In the genomic region with DNA sequence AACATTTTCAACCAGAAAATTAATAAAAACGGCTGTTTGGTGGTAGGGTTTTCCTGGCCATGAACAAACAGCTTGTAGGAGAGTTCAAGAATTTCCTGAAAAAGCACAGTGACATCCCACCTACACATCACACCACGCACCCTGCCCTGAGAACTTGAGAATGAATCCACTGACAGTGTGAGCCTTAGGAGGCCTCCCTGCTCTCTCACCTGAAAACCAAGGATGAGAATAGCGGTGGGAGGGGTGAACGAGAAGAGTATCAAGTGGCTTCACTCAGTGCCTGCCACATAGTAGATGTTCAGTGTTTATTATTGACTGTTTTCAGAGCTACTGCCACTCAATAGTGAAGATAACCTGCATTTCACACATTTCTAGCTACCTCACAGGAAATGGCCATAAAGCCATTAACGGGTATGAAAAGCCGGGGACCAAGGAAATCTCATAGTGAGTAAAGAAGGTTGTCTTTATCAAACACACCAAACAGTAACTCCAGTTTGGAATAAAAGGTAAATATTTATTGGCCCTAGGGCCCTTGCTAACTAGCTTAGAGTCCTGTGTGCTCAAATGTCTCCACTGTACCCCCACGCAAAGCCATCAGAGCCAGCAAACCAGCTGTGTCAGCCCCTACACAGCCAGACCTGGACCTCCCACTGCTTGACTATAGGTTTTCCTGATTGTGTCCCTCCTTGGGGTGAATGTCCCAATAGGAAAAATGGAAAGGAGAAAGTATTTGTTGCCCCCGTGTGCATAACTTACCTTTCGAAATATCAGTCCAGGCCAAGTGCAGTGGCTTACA, we compare ENCODE assay signal across 1 cellular context.
TF ChIP-seq lines count a peak whose summit lies in the region.

No MANE protein-coding gene starts in this region.

TF ChIP-seq in IMR-90, 13 proteins besides CTCF, POLR2A, EP300 and RAD21 (continued from another document):
- TF ChIP-seq MXI1 (IDR thresholded peaks at IDR 0.05; ENCODE audit: borderline replicate concordance, low read depth, low read length) (no peak), NFE2L2 (IDR thresholded peaks at IDR 0.05; ENCODE audit: low read depth, low read length) (no peak), FOS (IDR thresholded peaks at IDR 0.05; ENCODE audit: low read depth, low read length) (no peak)
- TF ChIP-seq, protein P1, sequence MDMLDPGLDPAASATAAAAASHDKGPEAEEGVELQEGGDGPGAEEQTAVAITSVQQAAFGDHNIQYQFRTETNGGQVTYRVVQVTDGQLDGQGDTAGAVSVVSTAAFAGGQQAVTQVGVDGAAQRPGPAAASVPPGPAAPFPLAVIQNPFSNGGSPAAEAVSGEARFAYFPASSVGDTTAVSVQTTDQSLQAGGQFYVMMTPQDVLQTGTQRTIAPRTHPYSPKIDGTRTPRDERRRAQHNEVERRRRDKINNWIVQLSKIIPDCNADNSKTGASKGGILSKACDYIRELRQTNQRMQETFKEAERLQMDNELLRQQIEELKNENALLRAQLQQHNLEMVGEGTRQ (IDR thresholded peaks at IDR 0.05; ENCODE audit: low read depth, low read length): no peak
